In genomic region chr6:143294265-143294664, GRCh38 we compare ENCODE assay signal across 10 cellular contexts.
"Had no signal": no experiment of that assay in that cellular context is flagged by ENCODE, and none has a peak within 500 bp of the region (broad histone marks: within the 10 kb centered on the region; RNA-seq: fewer than 3 reads in every experiment).

No MANE protein-coding gene starts in this region.

- DNase-seq: GM23248, GOT3, H7, H9, HCEC 1CT, HFFc6 had no signal

- H3K9me3 ChIP-seq: HAP-1 had no signal

- ATAC-seq: GM23338, HCT116 had no signal

- FAIRE-seq: H54 had no signal

- H3K36me3 ChIP-seq: HAP-1 had no signal

- H2AFZ ChIP-seq: GM23248, GM23338 had no signal

- H3K4me2 ChIP-seq: GM23338 had no signal

- H3K27ac ChIP-seq: GM23248 had no signal

- H3K9ac ChIP-seq: GM23248 had no signal

- H3K4me3 ChIP-seq: GM23248, GM23338, HAP-1 had no signal
